In the genomic region with DNA sequence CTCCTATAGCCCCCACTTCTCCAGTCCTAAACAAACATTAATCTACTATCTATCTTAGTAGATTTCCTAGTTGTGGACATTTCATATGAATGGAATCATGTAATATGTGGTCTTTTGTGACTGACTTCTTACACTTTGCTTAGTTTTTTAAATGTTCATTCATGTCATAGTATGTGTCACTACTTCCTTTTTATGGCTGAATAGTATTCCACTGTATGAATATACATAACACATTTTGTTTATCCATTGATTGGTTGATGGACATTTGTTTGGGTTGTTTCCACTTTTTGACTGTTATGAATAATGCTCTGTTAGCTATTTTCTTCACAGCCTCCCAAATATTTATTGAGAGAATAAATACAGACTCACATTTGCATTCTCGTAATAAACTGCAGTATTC, we compare ENCODE assay signal across 18 cellular contexts. TPM values are rescaled to one million over a fixed set of nuclear protein-coding genes. Genes with fewer than 3 reads are reported as not detected.
DNase-seq lines count a peak whose midpoint lies in the region; ATAC-seq and TF ChIP-seq lines count a peak whose summit lies in the region.
"Had no signal": no experiment of that assay in that cellular context is flagged by ENCODE, and none has a peak within 500 bp of the region (broad histone marks: within the 10 kb centered on the region; RNA-seq: fewer than 3 reads in every experiment).

No MANE protein-coding gene starts in this region.

- H3K4me1 ChIP-seq in HEK293 (ENCODE audit: control insufficient read depth, insufficient read depth, low read length) (no peaks in the 10 kb centered on the region; the same call in 1 of the 2 replicates), mesenchymal stem cell (ENCODE audit: control insufficient read depth, insufficient read depth, low read depth, low read length) (no peaks in the 10 kb centered on the region)

- H2BK120ac ChIP-seq in mesenchymal stem cell (ENCODE audit: low read depth, low read length): no peak overlapping the region

- DNase-seq in mesenchymal stem cell (no peak), posterior vena cava (ENCODE audit: low spot score) (no peak)
- DNase-seq: C1 segment of cervical spinal cord; Calu3; CD4-positive, alpha-beta memory T cell; COR-L47; DMS153; DND-41; EL; GDM1; H9 had no signal

- peak; percentile 37 for ATAC-seq in activated T-helper 17 cell treated with anti-CD3 and anti-CD28 coated beads, Interleukin-2, amount 50 U/mL, for 72 hours (replicated peaks)
- no peak for ATAC-seq in HG03025 (IDR thresholded peaks at IDR 0.05; ENCODE audit: low FRiP score, unreplicated experiment)
- ATAC-seq in GM19397 (IDR thresholded peaks at IDR 0.05; ENCODE audit: unreplicated experiment): no peak
- ATAC-seq: GM12878, GM23338, HCT116 had no signal

- no peaks in the 10 kb centered on the region for H3K27me3 Mint-ChIP-seq in activated T-helper 17 cell treated with anti-CD3 and anti-CD28 coated beads, Interleukin-2, amount 50 U/mL, for 72 hours
- H3K27me3 Mint-ChIP-seq: CD4-positive, alpha-beta memory T cell had no signal

- no peak overlapping the region for H3K18ac ChIP-seq in mesenchymal stem cell (ENCODE audit: low read depth in 1 of 2, low read length in 2 of 2)

- H3K9me3 ChIP-seq in HEK293 (ENCODE audit: control insufficient read depth, insufficient read depth, low read depth, low read length) (no peaks in the 10 kb centered on the region), mesenchymal stem cell (ENCODE audit: control insufficient read depth, low read length) (no peaks in the 10 kb centered on the region)

- H3K4ac ChIP-seq in mesenchymal stem cell (ENCODE audit: low read depth in 1 of 2, low read length in 2 of 2): no peak overlapping the region

- H3K4me2 ChIP-seq in mesenchymal stem cell (ENCODE audit: low read length, poor library complexity, severe bottlenecking): no peak overlapping the region
- H3K4me2 ChIP-seq: GM23338 had no signal

- H3K14ac ChIP-seq in mesenchymal stem cell (ENCODE audit: low read length in 2 of 2): no peak overlapping the region

- H3K27ac ChIP-seq in HEK293 (ENCODE audit: extremely low read depth, low read depth, low read length) (no peak overlapping the region), mesenchymal stem cell (ENCODE audit: low read length, poor library complexity, severe bottlenecking) (no peak overlapping the region)

- CTCF ChIA-PET in HEK293 (lab: Yijun Ruan, JAX): no interaction called here

- no peak overlapping the region for H2BK5ac ChIP-seq in mesenchymal stem cell (ENCODE audit: low read depth, low read length, poor library complexity, severe bottlenecking)

- H3K79me1 ChIP-seq in mesenchymal stem cell (replicated peaks; ENCODE audit: low read length, poor library complexity, severe bottlenecking): peaks cover 26% of the 10 kb centered on the region

- H2AK5ac ChIP-seq in mesenchymal stem cell (ENCODE audit: low read length, severe bottlenecking): no peak overlapping the region

- H3K9me3 Mint-ChIP-seq in activated T-helper 17 cell treated with anti-CD3 and anti-CD28 coated beads, Interleukin-2, amount 50 U/mL, for 72 hours: no peaks in the 10 kb centered on the region
- H3K9me3 Mint-ChIP-seq: GM23338, H9 had no signal

- H3K4me3 ChIP-seq in HEK293 (ENCODE audit: low read depth, low read length) (no peak overlapping the region), mesenchymal stem cell (ENCODE audit: insufficient read depth in 1 of 2, low read depth in 1 of 2, low read length in 2 of 2) (no peak overlapping the region)
- H3K4me3 ChIP-seq: GM12878, GM23338 had no signal

- POLR2A ChIA-PET in HEK293 (lab: Yijun Ruan, JAX): interaction anchor here (0.8 kb wide), 1 partner anchor 19 kb away, joined by 3 read pairs; the partner anchor contains the start of gene USP53

- no peak overlapping the region for H2AFZ ChIP-seq in mesenchymal stem cell (ENCODE audit: low read depth, low read length)
- H2AFZ ChIP-seq: GM23338 had no signal

- intact Hi-C loops in posterior vena cava (cut with DNase I): no loop called here

- H3K4me1 Mint-ChIP-seq in activated T-helper 17 cell treated with anti-CD3 and anti-CD28 coated beads, Interleukin-2, amount 50 U/mL, for 72 hours: peaks cover 35% of the 10 kb centered on the region

- no peak overlapping the region for H3K4me3 Mint-ChIP-seq in activated T-helper 17 cell treated with anti-CD3 and anti-CD28 coated beads, Interleukin-2, amount 50 U/mL, for 72 hours
- H3K4me3 Mint-ChIP-seq: CD4-positive, alpha-beta memory T cell; GM23338; H9 had no signal

- H2BK15ac ChIP-seq in mesenchymal stem cell (ENCODE audit: low read depth, poor library complexity, severe bottlenecking): no peak overlapping the region

- H4K8ac ChIP-seq in mesenchymal stem cell (ENCODE audit: low read length): no peak overlapping the region

- H3K9ac ChIP-seq in mesenchymal stem cell (ENCODE audit: low read length): peak overlapping the region; percentile 59

- no peak overlapping the region for H3K23ac ChIP-seq in mesenchymal stem cell (ENCODE audit: low read length in 2 of 2)

- H3K27me3 ChIP-seq in mesenchymal stem cell (ENCODE audit: control insufficient read depth in 1 of 2, insufficient read depth in 1 of 2, low read length in 2 of 2): no peaks in the 10 kb centered on the region

- H3K36me3 Mint-ChIP-seq in activated T-helper 17 cell treated with anti-CD3 and anti-CD28 coated beads, Interleukin-2, amount 50 U/mL, for 72 hours (ENCODE audit: low read depth): peaks cover 23% of the 10 kb centered on the region

- H2BK12ac ChIP-seq in mesenchymal stem cell (ENCODE audit: low read length in 2 of 2): no peak overlapping the region

- H3K27ac Mint-ChIP-seq in activated T-helper 17 cell treated with anti-CD3 and anti-CD28 coated beads, Interleukin-2, amount 50 U/mL, for 72 hours: no peak overlapping the region
- H3K27ac Mint-ChIP-seq: GM23338 had no signal

- H4K91ac ChIP-seq in mesenchymal stem cell (ENCODE audit: low read length): no peak overlapping the region

- no CpG with 5 or more reads among the region's 1 CpG for WGBS in mesenchymal stem cell

- TF ChIP-seq CTCF in HEK293 (tag by site-specific recombination; IDR thresholded peaks at IDR 0.05): no peak

- H3K36me3 ChIP-seq in HEK293 (ENCODE audit: control insufficient read depth in 2 of 2, insufficient read depth in 1 of 2, low read length in 2 of 2): peaks cover 0 to 29% of the 10 kb centered on the region in 2 experiments; a peak in 1 of 3 replicates
- peaks cover 4 to 96% of the 10 kb centered on the region in 2 experiments for H3K36me3 ChIP-seq in mesenchymal stem cell (ENCODE audit: control insufficient read depth in 1 of 2, insufficient read depth in 2 of 2, low read depth in 1 of 2, low read length in 2 of 2)

TF ChIP-seq in HEK293, 187 proteins besides CTCF, POLR2A, EP300 and RAD21:
- TF ChIP-seq ZNF132 (tag by site-specific recombination; IDR thresholded peaks at IDR 0.05; ENCODE audit: borderline replicate concordance): no peak
- TF ChIP-seq ZFP3 (tag by site-specific recombination; IDR thresholded peaks at IDR 0.05; ENCODE audit: low read depth): no peak
- TF ChIP-seq ZNF146 (tag by site-specific recombination; IDR thresholded peaks at IDR 0.05): peak; percentile 84
- peak; percentile 82 for TF ChIP-seq ZNF24 (tag by site-specific recombination; IDR thresholded peaks at IDR 0.05)
- TF ChIP-seq ZNF10 (tag by site-specific recombination; IDR thresholded peaks at IDR 0.05): no peak
- no peak for TF ChIP-seq ZNF274 (IDR thresholded peaks at IDR 0.05; ENCODE audit: low read length)
- no peak for TF ChIP-seq ZNF274 (tag by site-specific recombination; IDR thresholded peaks at IDR 0.05; ENCODE audit: borderline replicate concordance)
- no peak for TF ChIP-seq ZNF514 (tag by site-specific recombination; IDR thresholded peaks at IDR 0.05)
- no peak for TF ChIP-seq ZNF658 (tag by site-specific recombination; IDR thresholded peaks at IDR 0.05)

RNA-seq across cellular contexts. Expression of gene USP53, which starts 19.8 kb away (rescaled TPM):
- 10 to 100 TPM in 1 of 2 donors, 1 to 10 TPM in 1; 9.7 to 27.7 TPM for total RNA-seq in activated T-helper 17 cell treated with anti-CD3 and anti-CD28 coated beads, Interleukin-2, amount 50 U/mL, for 72 hours
- 17.7 TPM for polyA plus RNA-seq in mesenchymal stem cell (2013, experiment 1 of 2)
- polyA plus RNA-seq in mesenchymal stem cell (2013, experiment 2 of 2): 17.4 TPM
- 100 to 1,000 TPM in 1 of 2 donors, 10 to 100 TPM in 1; 87.6 to 134 TPM for total RNA-seq in posterior vena cava
